Comparison of ENCODE assay signal across 12 cellular contexts in genomic region chr3:155367510-155367909, GRCh38.
A peak's percentile ranks its signal among the peaks of the same experiment; 100 is the strongest.
DNase-seq lines count a peak whose midpoint lies in the region; ATAC-seq and TF ChIP-seq lines count a peak whose summit lies in the region.
"Had no signal": no experiment of that assay in that cellular context is flagged by ENCODE, and none has a peak within 500 bp of the region (broad histone marks: within the 10 kb centered on the region; RNA-seq: fewer than 3 reads in every experiment).

No MANE protein-coding gene starts in this region.

- H2BK120ac ChIP-seq in neuronal stem cell (ENCODE audit: low read depth, low read length) = no peak overlapping the region
- no peak overlapping the region for H2BK120ac ChIP-seq in mesenchymal stem cell (ENCODE audit: low read depth, low read length)

- H3K27me3 ChIP-seq in HUES64 (ENCODE audit: insufficient read depth, low read length) (no peaks in the 10 kb centered on the region), neuronal stem cell (ENCODE audit: control insufficient read depth in 3 of 3, insufficient read depth in 3 of 3, low read depth in 1 of 3, low read length in 3 of 3) (no peaks in the 10 kb centered on the region), mesenchymal stem cell (ENCODE audit: control insufficient read depth in 1 of 2, insufficient read depth in 1 of 2, low read length in 2 of 2) (no peaks in the 10 kb centered on the region)

- H2AK5ac ChIP-seq in neuronal stem cell (ENCODE audit: low read depth, low read length) (no peak overlapping the region), mesenchymal stem cell (ENCODE audit: low read length, severe bottlenecking) (no peak overlapping the region)

- no peak overlapping the region for H4K91ac ChIP-seq in neuronal stem cell (ENCODE audit: low read depth, low read length, poor library complexity)
- no peak overlapping the region for H4K91ac ChIP-seq in mesenchymal stem cell (ENCODE audit: low read length)

- peaks cover 68% of the 10 kb centered on the region for H3K4me1 ChIP-seq in HUES64 (ENCODE audit: insufficient read depth, low read length)
- peaks cover 5 to 46% of the 10 kb centered on the region in 2 donors for H3K4me1 ChIP-seq in neuronal stem cell (ENCODE audit: control insufficient read depth in 2 of 2, insufficient read depth in 1 of 2, low read depth in 1 of 2, low read length in 2 of 2)
- H3K4me1 ChIP-seq in mesenchymal stem cell (ENCODE audit: control insufficient read depth, insufficient read depth, low read depth, low read length) = no peaks in the 10 kb centered on the region

- ATAC-seq in GM18520 (IDR thresholded peaks at IDR 0.05; ENCODE audit: unreplicated experiment) = no peak
- ATAC-seq: HCT116 had no signal

- peak; percentile 22 for DNase-seq in GM12865 (ENCODE audit: low read depth)
- DNase-seq in choroid plexus epithelial cell (ENCODE audit: low read depth) = peak; percentile 68
- no peak for DNase-seq in neuronal stem cell (ENCODE audit: low spot score)
- no peak for DNase-seq in mesenchymal stem cell
- no peak for DNase-seq in stimulated activated CD8-positive, alpha-beta memory T cell treated with anti-CD3 and anti-CD28 coated beads, Interleukin-4, amount 100 ng/mL, for 48 hours
- DNase-seq: NCI-H1105 treated with DMSO at 0.1 percent for 48 hours, NCI-H1930, NCI-H2171 had no signal

- no peak overlapping the region for H3K23ac ChIP-seq in neuronal stem cell (ENCODE audit: low read depth, low read length, poor library complexity)
- H3K23ac ChIP-seq in mesenchymal stem cell (ENCODE audit: low read length in 2 of 2) = no peak overlapping the region

- H3K4ac ChIP-seq in neuronal stem cell (ENCODE audit: low read length) (no peak overlapping the region), mesenchymal stem cell (ENCODE audit: low read depth in 1 of 2, low read length in 2 of 2) (no peak overlapping the region)

- no peak overlapping the region for H3K18ac ChIP-seq in neuronal stem cell (ENCODE audit: low read length)
- no peak overlapping the region for H3K18ac ChIP-seq in mesenchymal stem cell (ENCODE audit: low read depth in 1 of 2, low read length in 2 of 2)

- H3K9me3 ChIP-seq in HUES64 (ENCODE audit: insufficient read depth, low read depth, low read length) = peaks cover 6% of the 10 kb centered on the region
- peaks cover 3 to 8% of the 10 kb centered on the region in 2 donors for H3K9me3 ChIP-seq in neuronal stem cell (replicated peaks in 1 of 2; ENCODE audit: control insufficient read depth in 2 of 2, insufficient read depth in 1 of 2, low read depth in 1 of 2, low read length in 2 of 2)
- no peaks in the 10 kb centered on the region for H3K9me3 ChIP-seq in mesenchymal stem cell (ENCODE audit: control insufficient read depth, low read length)

- no peaks in the 10 kb centered on the region for H3K36me3 ChIP-seq in HUES64 (ENCODE audit: insufficient read depth, low read length)
- no peaks in the 10 kb centered on the region for H3K36me3 ChIP-seq in neuronal stem cell (replicated peaks in 1 of 2; ENCODE audit: control insufficient read depth in 2 of 2, insufficient read depth in 2 of 2, low read length in 2 of 2)
- no peaks in the 10 kb centered on the region for H3K36me3 ChIP-seq in mesenchymal stem cell (ENCODE audit: control insufficient read depth in 1 of 2, insufficient read depth in 2 of 2, low read depth in 1 of 2, low read length in 2 of 2)

- H3K9ac ChIP-seq in HUES64 (ENCODE audit: low read depth, low read length) (no peak overlapping the region; the same call in 1 of the 2 replicates), neuronal stem cell (ENCODE audit: low read depth, low read length, poor library complexity) (no peak overlapping the region), mesenchymal stem cell (ENCODE audit: low read length) (no peak overlapping the region)
- H3K9ac ChIP-seq: KMS-11 had no signal

- peak overlapping the region; percentile 61 for H2AFZ ChIP-seq in neuronal stem cell (ENCODE audit: low read length)
- no peak overlapping the region for H2AFZ ChIP-seq in mesenchymal stem cell (ENCODE audit: low read depth, low read length)

- no peak overlapping the region for H3K4me3 ChIP-seq in GM12865 (ENCODE audit: low read depth, low read length)
- H3K4me3 ChIP-seq in HUES64 (ENCODE audit: low read length) = no peak overlapping the region
- H3K4me3 ChIP-seq in choroid plexus epithelial cell (ENCODE audit: low read depth, low read length) = no peak overlapping the region
- H3K4me3 ChIP-seq in neuronal stem cell (ENCODE audit: low read length in 2 of 2) = no peak overlapping the region
- H3K4me3 ChIP-seq in mesenchymal stem cell (ENCODE audit: insufficient read depth in 1 of 2, low read depth in 1 of 2, low read length in 2 of 2) = no peak overlapping the region

- H2BK12ac ChIP-seq in neuronal stem cell (ENCODE audit: low read length) (no peak overlapping the region), mesenchymal stem cell (ENCODE audit: low read length in 2 of 2) (no peak overlapping the region)

- H4K8ac ChIP-seq in neuronal stem cell (ENCODE audit: low read depth, low read length) = no peak overlapping the region
- no peak overlapping the region for H4K8ac ChIP-seq in mesenchymal stem cell (ENCODE audit: low read length)

- H2BK15ac ChIP-seq in neuronal stem cell (ENCODE audit: low read length) = no peak overlapping the region
- no peak overlapping the region for H2BK15ac ChIP-seq in mesenchymal stem cell (ENCODE audit: low read depth, poor library complexity, severe bottlenecking)

- H3K79me1 ChIP-seq in neuronal stem cell (ENCODE audit: low read depth, low read length) = no peaks in the 10 kb centered on the region
- no peaks in the 10 kb centered on the region for H3K79me1 ChIP-seq in mesenchymal stem cell (replicated peaks; ENCODE audit: low read length, poor library complexity, severe bottlenecking)

- H3K27ac ChIP-seq in HUES64 (ENCODE audit: low read depth, low read length) (peak overlapping the region; percentile 94; the same call in 1 of the 2 replicates), neuronal stem cell (replicated peaks; ENCODE audit: low read length) (no peak overlapping the region), mesenchymal stem cell (ENCODE audit: low read length, poor library complexity, severe bottlenecking) (no peak overlapping the region)
- H3K27ac ChIP-seq: KMS-11 had no signal

- H2BK5ac ChIP-seq in neuronal stem cell (ENCODE audit: low read length) (no peak overlapping the region), mesenchymal stem cell (ENCODE audit: low read depth, low read length, poor library complexity, severe bottlenecking) (no peak overlapping the region)

- H3K14ac ChIP-seq in neuronal stem cell (ENCODE audit: low read length) = no peak overlapping the region
- no peak overlapping the region for H3K14ac ChIP-seq in mesenchymal stem cell (ENCODE audit: low read length in 2 of 2)

- TF ChIP-seq CTCF in GM12865 (IDR thresholded peaks at IDR 0.05; ENCODE audit: insufficient read depth, low read depth, low read length, missing control alignments) = no peak
- no peak for TF ChIP-seq CTCF in choroid plexus epithelial cell (conservative IDR thresholded peaks at IDR 0.05; ENCODE audit: low read depth, low read length)

- H3K4me2 ChIP-seq in neuronal stem cell (ENCODE audit: insufficient read depth, low read length, poor library complexity, severe bottlenecking) (no peak overlapping the region), mesenchymal stem cell (ENCODE audit: low read length, poor library complexity, severe bottlenecking) (no peak overlapping the region)
- H3K4me2 ChIP-seq: KMS-11 had no signal

Comparison
In these comparisons a context has a peak if more than half of its experiments do, and no peak if none do; other contexts are left out.
1. DNase-seq: peak in GM12865 (single experiment) and choroid plexus epithelial cell (single experiment); none in neuronal stem cell (single experiment), mesenchymal stem cell (single experiment) and stimulated activated CD8-positive, alpha-beta memory T cell treated with anti-CD3 and anti-CD28 coated beads, Interleukin-4, amount 100 ng/mL, for 48 hours (single experiment).